8 cellular contexts compared by ENCODE assay signal in the genomic region with DNA sequence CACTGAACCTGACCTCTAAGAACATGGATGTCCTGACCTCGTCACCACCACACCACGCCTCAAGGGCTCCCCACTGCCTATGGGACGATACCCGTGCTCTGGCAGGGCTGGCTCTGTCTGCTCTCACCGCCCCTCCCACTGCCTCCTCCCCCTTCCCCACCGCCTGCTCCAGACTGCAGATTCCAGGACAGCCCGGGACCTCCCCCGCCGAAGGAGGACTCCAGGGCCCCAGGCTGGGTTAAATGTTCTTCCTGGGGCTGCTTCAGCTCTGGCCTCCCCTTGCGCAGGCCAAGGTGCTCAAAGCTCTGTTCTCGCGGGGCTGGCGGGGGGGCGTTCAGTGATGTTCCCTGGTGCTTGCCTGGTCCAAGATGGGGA. TPM values are rescaled to one million over a fixed set of nuclear protein-coding genes. Genes with fewer than 3 reads are reported as not detected.
DNase-seq lines count a peak whose midpoint lies in the region; ATAC-seq and TF ChIP-seq lines count a peak whose summit lies in the region.

No MANE protein-coding gene starts in this region.

- H3K4me1 ChIP-seq in DOHH2 (ENCODE audit: control insufficient read depth, low read length) (peaks cover 19% of the 10 kb centered on the region), iPS DF 6.9 (ENCODE audit: control insufficient read depth, insufficient read depth, low read length) (peaks cover 3% of the 10 kb centered on the region; the same call in 1 of the 2 replicates)

- H3K4me3 Mint-ChIP-seq in activated T-helper 2 cell treated with anti-CD3 and anti-CD28 coated beads, Interferon-gamma antibody, Interleukin-2, Interleukin-4, amounts not matched to agents 10 μg/mL and 5 μg/mL and 100 μg/mL, durations not matched to agents 14 hours and 24 hours and 36 hours (ENCODE audit: low read depth) = peak overlapping the region; percentile 73
- H3K4me3 Mint-ChIP-seq in stimulated activated naive B cell treated with anti-CD40 and anti-IgM and Interleukin-4, amounts not matched to agents 10 μg/mL and 1 μg/mL and 100 μg/mL, for 72 hours = peak overlapping the region; percentile 81 to 84

- DNase-seq in activated T-helper 2 cell treated with anti-CD3 and anti-CD28 coated beads, Interferon-gamma antibody, Interleukin-2, Interleukin-4, amounts not matched to agents 10 μg/mL and 5 μg/mL and 100 μg/mL, durations not matched to agents 14 hours and 24 hours and 36 hours (ENCODE audit: low spot score) = no peak
- DNase-seq in iPS DF 6.9 (ENCODE audit: low read depth, low spot score) = no peak
- DNase-seq in stimulated activated naive B cell treated with anti-CD40 and anti-IgM and Interleukin-4, amounts not matched to agents 10 μg/mL and 1 μg/mL and 100 μg/mL, for 72 hours = no peak
- no peak for DNase-seq in NCI-H2107 treated with DMSO at 0.1 percent for 48 hours (lab: John Stamatoyannopoulos, UW; ENCODE audit: unreplicated experiment)
- no peak for DNase-seq in stimulated activated CD4-positive, alpha-beta T cell treated with anti-CD3 and anti-CD28 coated beads, Interleukin-2, amount 100 ng/mL, for 48 hours

- H3F3A ChIP-seq in DOHH2 (ENCODE audit: control insufficient read depth, insufficient read depth) = no peaks in the 10 kb centered on the region; the same call in 1 of the 2 replicates

- intact Hi-C loops in activated T-helper 2 cell treated with anti-CD3 and anti-CD28 coated beads, Interferon-gamma antibody, Interleukin-2, Interleukin-4, amounts not matched to agents 10 μg/mL and 5 μg/mL and 100 μg/mL, durations not matched to agents 14 hours and 24 hours and 36 hours (cut with micrococcal nuclease) = loop anchor here (1.0 to 10.0 kb wide), 3 partner anchors 133 to 320 kb away; partner anchors contain the start of genes ABCA3, ECI1 and TRAF7

- H3K4me3 ChIP-seq in DOHH2 (ENCODE audit: low read length) (peak overlapping the region; percentile 58), iPS DF 6.9 (ENCODE audit: low read length) (peak overlapping the region; percentile 2; the same call in 1 of the 2 replicates)

- peaks cover 16% of the 10 kb centered on the region for H3K4me1 Mint-ChIP-seq in activated T-helper 2 cell treated with anti-CD3 and anti-CD28 coated beads, Interferon-gamma antibody, Interleukin-2, Interleukin-4, amounts not matched to agents 10 μg/mL and 5 μg/mL and 100 μg/mL, durations not matched to agents 14 hours and 24 hours and 36 hours (ENCODE audit: low read depth)
- H3K4me1 Mint-ChIP-seq in stimulated activated naive B cell treated with anti-CD40 and anti-IgM and Interleukin-4, amounts not matched to agents 10 μg/mL and 1 μg/mL and 100 μg/mL, for 72 hours = peaks cover 24 to 37% of the 10 kb centered on the region in 2 donors

- H3K36me3 Mint-ChIP-seq in activated T-helper 2 cell treated with anti-CD3 and anti-CD28 coated beads, Interferon-gamma antibody, Interleukin-2, Interleukin-4, amounts not matched to agents 10 μg/mL and 5 μg/mL and 100 μg/mL, durations not matched to agents 14 hours and 24 hours and 36 hours (ENCODE audit: low read depth) = no peaks in the 10 kb centered on the region
- H3K36me3 Mint-ChIP-seq in stimulated activated naive B cell treated with anti-CD40 and anti-IgM and Interleukin-4, amounts not matched to agents 10 μg/mL and 1 μg/mL and 100 μg/mL, for 72 hours = peaks cover 0 to 6% of the 10 kb centered on the region in 2 donors

- H3K9me3 Mint-ChIP-seq in activated T-helper 2 cell treated with anti-CD3 and anti-CD28 coated beads, Interferon-gamma antibody, Interleukin-2, Interleukin-4, amounts not matched to agents 10 μg/mL and 5 μg/mL and 100 μg/mL, durations not matched to agents 14 hours and 24 hours and 36 hours = no peaks in the 10 kb centered on the region
- no peaks in the 10 kb centered on the region for H3K9me3 Mint-ChIP-seq in stimulated activated naive B cell treated with anti-CD40 and anti-IgM and Interleukin-4, amounts not matched to agents 10 μg/mL and 1 μg/mL and 100 μg/mL, for 72 hours

- peak; percentile 15 for ATAC-seq in HG03280 (IDR thresholded peaks at IDR 0.05; ENCODE audit: unreplicated experiment)
- peak; percentile 56 to 61 for ATAC-seq in stimulated activated naive B cell treated with anti-CD40 and anti-IgM and Interleukin-4, amounts not matched to agents 10 μg/mL and 1 μg/mL and 100 μg/mL, for 72 hours (replicated peaks)
- no peak for ATAC-seq in HG02885 (IDR thresholded peaks at IDR 0.05; ENCODE audit: poor library complexity, unreplicated experiment)

- TF ChIP-seq CTCF in DOHH2 (IDR thresholded peaks at IDR 0.05; ENCODE audit: low read depth, low read length, poor library complexity, severe bottlenecking) = no peak

- peaks cover 38% of the 10 kb centered on the region for H3K27me3 Mint-ChIP-seq in activated T-helper 2 cell treated with anti-CD3 and anti-CD28 coated beads, Interferon-gamma antibody, Interleukin-2, Interleukin-4, amounts not matched to agents 10 μg/mL and 5 μg/mL and 100 μg/mL, durations not matched to agents 14 hours and 24 hours and 36 hours (ENCODE audit: low read depth)
- peaks cover 48 to 72% of the 10 kb centered on the region in 2 donors for H3K27me3 Mint-ChIP-seq in stimulated activated naive B cell treated with anti-CD40 and anti-IgM and Interleukin-4, amounts not matched to agents 10 μg/mL and 1 μg/mL and 100 μg/mL, for 72 hours

- peak overlapping the region; percentile 81 for H3K4me2 ChIP-seq in DOHH2 (ENCODE audit: low read length)

- H3K27ac ChIP-seq in DOHH2 (ENCODE audit: low read depth, low read length) = no peak overlapping the region
- no peak overlapping the region for H3K27ac ChIP-seq in iPS DF 6.9 (ENCODE audit: low read length)

- no peaks in the 10 kb centered on the region for H4K20me1 ChIP-seq in DOHH2 (ENCODE audit: control insufficient read depth, insufficient read depth, low read depth, low read length)

- no CpG with 5 or more reads among the region's 14 CpGs for WGBS in iPS DF 6.9 (ENCODE audit: insufficient coverage, insufficient read length)

- no peaks in the 10 kb centered on the region for H3K79me2 ChIP-seq in DOHH2 (ENCODE audit: control insufficient read depth, low read length)

- no peak overlapping the region for H3K27ac Mint-ChIP-seq in activated T-helper 2 cell treated with anti-CD3 and anti-CD28 coated beads, Interferon-gamma antibody, Interleukin-2, Interleukin-4, amounts not matched to agents 10 μg/mL and 5 μg/mL and 100 μg/mL, durations not matched to agents 14 hours and 24 hours and 36 hours
- peak overlapping the region; percentile 28 for H3K27ac Mint-ChIP-seq in stimulated activated naive B cell treated with anti-CD40 and anti-IgM and Interleukin-4, amounts not matched to agents 10 μg/mL and 1 μg/mL and 100 μg/mL, for 72 hours

- H3K36me3 ChIP-seq in DOHH2 (ENCODE audit: control insufficient read depth, low read length) = no peaks in the 10 kb centered on the region
- H3K36me3 ChIP-seq in iPS DF 6.9 (ENCODE audit: control insufficient read depth, insufficient read depth, low read length) = no peaks in the 10 kb centered on the region

- H3K9me3 ChIP-seq in DOHH2 (ENCODE audit: control insufficient read depth, insufficient read depth, low read length) (no peaks in the 10 kb centered on the region), iPS DF 6.9 (ENCODE audit: control insufficient read depth, insufficient read depth, low read length) (no peaks in the 10 kb centered on the region)

- H3K9me2 ChIP-seq in DOHH2 (replicated peaks; ENCODE audit: control insufficient read depth, low read length) = no peaks in the 10 kb centered on the region

- H3K27me3 ChIP-seq in DOHH2 (ENCODE audit: control insufficient read depth, low read length) (peaks cover 54% of the 10 kb centered on the region), iPS DF 6.9 (ENCODE audit: control insufficient read depth, insufficient read depth, low read length) (peaks cover 20% of the 10 kb centered on the region)

RNA-seq across cellular contexts. Expression of gene NPW, which starts 3.1 kb away (rescaled TPM):
- total RNA-seq in activated T-helper 2 cell treated with anti-CD3 and anti-CD28 coated beads, Interferon-gamma antibody, Interleukin-2, Interleukin-4, amounts not matched to agents 10 μg/mL and 5 μg/mL and 100 μg/mL, durations not matched to agents 14 hours and 24 hours and 36 hours = 4.2 and 5.1 TPM in 2 replicates

RNA-seq across cellular contexts. Expression of gene NHERF2, which starts 4.0 kb away (rescaled TPM):
- total RNA-seq in activated T-helper 2 cell treated with anti-CD3 and anti-CD28 coated beads, Interferon-gamma antibody, Interleukin-2, Interleukin-4, amounts not matched to agents 10 μg/mL and 5 μg/mL and 100 μg/mL, durations not matched to agents 14 hours and 24 hours and 36 hours = 2.3 and 2.6 TPM in 2 replicates

RNA-seq across cellular contexts. Expression of gene ZNF598, which starts 13.1 kb away (rescaled TPM):
- 82.0 and 83.3 TPM in 2 replicates for total RNA-seq in activated T-helper 2 cell treated with anti-CD3 and anti-CD28 coated beads, Interferon-gamma antibody, Interleukin-2, Interleukin-4, amounts not matched to agents 10 μg/mL and 5 μg/mL and 100 μg/mL, durations not matched to agents 14 hours and 24 hours and 36 hours

RNA-seq across cellular contexts. Expression of gene NTHL1, which starts 24.9 kb away (rescaled TPM):
- total RNA-seq in activated T-helper 2 cell treated with anti-CD3 and anti-CD28 coated beads, Interferon-gamma antibody, Interleukin-2, Interleukin-4, amounts not matched to agents 10 μg/mL and 5 μg/mL and 100 μg/mL, durations not matched to agents 14 hours and 24 hours and 36 hours = 43.5 and 54.7 TPM in 2 replicates

RNA-seq across cellular contexts. Expression of gene TSC2, which starts 25.1 kb away (rescaled TPM):
- total RNA-seq in activated T-helper 2 cell treated with anti-CD3 and anti-CD28 coated beads, Interferon-gamma antibody, Interleukin-2, Interleukin-4, amounts not matched to agents 10 μg/mL and 5 μg/mL and 100 μg/mL, durations not matched to agents 14 hours and 24 hours and 36 hours = 89.7 and 92.8 TPM in 2 replicates
